In the genomic region with DNA sequence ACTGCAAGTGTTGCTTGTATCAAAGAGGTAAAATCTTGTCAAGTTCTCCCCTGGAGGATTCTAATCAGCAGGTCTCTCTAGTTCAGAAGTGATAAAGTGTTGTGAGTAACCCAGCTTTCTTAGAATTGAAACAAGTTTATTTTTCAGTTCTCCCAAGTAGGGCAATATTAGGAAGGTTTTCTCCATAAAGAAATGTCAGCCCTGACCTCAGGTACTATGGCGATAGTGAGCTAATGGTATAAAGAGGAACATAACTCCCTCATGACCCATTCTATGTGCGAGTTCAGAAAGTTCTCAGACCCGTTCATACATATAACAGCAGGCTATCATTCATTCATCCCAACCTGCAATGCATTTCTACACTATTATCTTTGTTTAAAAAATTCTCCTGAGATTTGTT, we compare ENCODE assay signal across 6 cellular contexts.
"Had no signal": no experiment of that assay in that cellular context is flagged by ENCODE, and none has a peak within 500 bp of the region (broad histone marks: within the 10 kb centered on the region; RNA-seq: fewer than 3 reads in every experiment).

No MANE protein-coding gene starts in this region.

- H3K4me1 Mint-ChIP-seq: IgD-negative memory B cell had no signal

- DNase-seq: IMR-90, KBM-7, KG1 had no signal

- H3K27ac Mint-ChIP-seq: IgD-negative memory B cell had no signal

- ATAC-seq: HepG2, K562 had no signal

- H3K4me3 Mint-ChIP-seq: IgD-negative memory B cell had no signal
